Comparison of ENCODE assay signal across 16 cellular contexts in the genomic region with DNA sequence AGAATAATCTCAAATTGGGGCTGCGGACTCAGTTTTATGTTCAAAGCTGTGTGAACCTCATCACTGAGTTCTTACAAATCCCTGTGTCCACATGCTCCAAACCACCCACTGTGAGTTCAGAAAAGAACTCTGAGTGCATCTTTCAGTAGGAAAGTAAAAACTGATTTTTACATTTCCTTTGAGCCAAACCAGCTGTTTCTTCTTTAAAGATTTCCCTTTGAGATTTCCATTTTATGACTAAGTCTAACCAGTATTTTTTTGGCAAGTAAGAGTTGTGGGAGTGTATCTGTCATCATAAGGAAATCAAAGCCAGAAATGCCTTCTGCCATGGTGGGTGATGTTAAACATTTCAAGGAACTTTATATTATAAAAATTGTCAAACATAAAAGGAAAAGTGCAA.
DNase-seq lines count a peak whose midpoint lies in the region; ATAC-seq and TF ChIP-seq lines count a peak whose summit lies in the region.
"Had no signal": no experiment of that assay in that cellular context is flagged by ENCODE, and none has a peak within 500 bp of the region (broad histone marks: within the 10 kb centered on the region; RNA-seq: fewer than 3 reads in every experiment).

No MANE protein-coding gene starts in this region.

- DNase-seq in AG04449 (ENCODE audit: low read depth, low spot score) (peak; percentile 14), HT1080 (ENCODE audit: low read depth) (peak; percentile 1), chondrocyte (ENCODE audit: low spot score) (no peak), middle frontal gyrus (ENCODE audit: extremely low spot score, low spot score) (peak; percentile 48), DMS153 treated with DMSO at 0.1 percent for 48 hours (lab: John Stamatoyannopoulos, UW; ENCODE audit: unreplicated experiment) (no peak), Peyer's patch (no peak), NCI-H526 treated with DMSO at 0.1 percent for 48 hours (lab: John Stamatoyannopoulos, UW) (no peak)
- DNase-seq in CD8-positive, alpha-beta T cell: no peak
- DNase-seq: activated CD4-positive, alpha-beta T cell treated with anti-CD3 and anti-CD28 coated beads for 4 hours; activated T-cell treated with anti-CD3 and anti-CD28 coated beads, Interleukin-2, amount 50 U/mL, for 72 hours; endodermal cell; H7; stimulated activated CD4-positive, alpha-beta T cell treated with anti-CD3 and anti-CD28 coated beads, Interleukin-15, amount 100 ng/mL, for 24 hours; T-helper 1 cell had no signal

- H3K4me3 ChIP-seq in AG04449 (ENCODE audit: low read depth, low read length): no peak overlapping the region
- H3K4me3 ChIP-seq in CD8-positive, alpha-beta T cell (ENCODE audit: low read depth, low read length): no peak overlapping the region
- H3K4me3 ChIP-seq in Peyer's patch: no peak overlapping the region
- H3K4me3 ChIP-seq: BLaER1 had no signal

- TF ChIP-seq CTCF in AG04449 (IDR thresholded peaks at IDR 0.05; ENCODE audit: insufficient read depth, low read length, missing control alignments): no peak
- TF ChIP-seq CTCF in chondrocyte (IDR thresholded peaks at IDR 0.05): no peak
- TF ChIP-seq CTCF in CD8-positive, alpha-beta T cell (IDR thresholded peaks at IDR 0.05): no peak
- no peak for TF ChIP-seq CTCF in Peyer's patch (IDR thresholded peaks at IDR 0.05)

- H3K9me3 Mint-ChIP-seq in chondrocyte (ENCODE audit: low read depth): no peaks in the 10 kb centered on the region
- no peaks in the 10 kb centered on the region for H3K9me3 Mint-ChIP-seq in CD8-positive, alpha-beta T cell
- H3K9me3 Mint-ChIP-seq: activated T-cell treated with anti-CD3 and anti-CD28 coated beads, Interleukin-2, amount 50 U/mL, for 72 hours; endodermal cell; type B pancreatic cell had no signal

- no peaks in the 10 kb centered on the region for H3K27me3 ChIP-seq in CD8-positive, alpha-beta T cell (ENCODE audit: insufficient read depth, low read length)
- H3K27me3 ChIP-seq in Peyer's patch: no peaks in the 10 kb centered on the region
- H3K27me3 ChIP-seq: BLaER1 had no signal

- intact Hi-C loops in CD8-positive, alpha-beta T cell (cut with DNase I, micrococcal nuclease): no loop called here

- H3K27ac Mint-ChIP-seq in chondrocyte (ENCODE audit: unreplicated experiment): peak overlapping the region; percentile 61
- H3K27ac Mint-ChIP-seq in CD8-positive, alpha-beta T cell: no peak overlapping the region
- H3K27ac Mint-ChIP-seq: activated T-cell treated with anti-CD3 and anti-CD28 coated beads, Interleukin-2, amount 50 U/mL, for 72 hours; endodermal cell; type B pancreatic cell had no signal

- H3K36me3 ChIP-seq in CD8-positive, alpha-beta T cell (ENCODE audit: insufficient read depth, low read length): peaks cover 7% of the 10 kb centered on the region
- H3K36me3 ChIP-seq in Peyer's patch: peaks cover 0 to 17% (median 0%) of the 10 kb centered on the region in 3 donors

- H3K9me3 ChIP-seq in CD8-positive, alpha-beta T cell (ENCODE audit: low read length): no peaks in the 10 kb centered on the region
- H3K9me3 ChIP-seq in Peyer's patch: no peaks in the 10 kb centered on the region
- H3K9me3 ChIP-seq: BLaER1 had no signal

- peaks cover 6% of the 10 kb centered on the region for H3K36me3 Mint-ChIP-seq in chondrocyte (ENCODE audit: low read depth)
- peaks cover 51% of the 10 kb centered on the region for H3K36me3 Mint-ChIP-seq in CD8-positive, alpha-beta T cell

- no peak overlapping the region for H3K4me3 Mint-ChIP-seq in chondrocyte (ENCODE audit: unreplicated experiment)
- no peak overlapping the region for H3K4me3 Mint-ChIP-seq in CD8-positive, alpha-beta T cell
- H3K4me3 Mint-ChIP-seq: activated T-cell treated with anti-CD3 and anti-CD28 coated beads, Interleukin-2, amount 50 U/mL, for 72 hours; endodermal cell; type B pancreatic cell had no signal

- no peak for ATAC-seq in CD8-positive, alpha-beta T cell
- ATAC-seq: activated T-cell treated with anti-CD3 and anti-CD28 coated beads, Interleukin-2, amount 50 U/mL, for 72 hours had no signal

- CTCF ChIA-PET in AG04449 (lab: Yijun Ruan, JAX): interaction anchor here (1.0 to 1.2 kb wide), 2 partner anchors 12 to 227 kb away, joined by 3 read pairs; a partner anchor contains a TSS
- CTCF ChIA-PET in CD8-positive, alpha-beta T cell (lab: Charles Lee): no interaction called here

- POLR2A ChIA-PET in AG04449 (lab: Yijun Ruan, JAX): no interaction called here
- POLR2A ChIA-PET in CD8-positive, alpha-beta T cell (lab: Charles Lee): no interaction called here

- H3K27me3 Mint-ChIP-seq in chondrocyte (ENCODE audit: low read depth): no peaks in the 10 kb centered on the region
- H3K27me3 Mint-ChIP-seq in CD8-positive, alpha-beta T cell (ENCODE audit: low read depth): no peaks in the 10 kb centered on the region
- H3K27me3 Mint-ChIP-seq: type B pancreatic cell had no signal

- H3K27ac ChIP-seq in CD8-positive, alpha-beta T cell (ENCODE audit: low read depth, low read length): no peak overlapping the region
- no peak overlapping the region for H3K27ac ChIP-seq in Peyer's patch
- H3K27ac ChIP-seq: BLaER1 had no signal

- H3K4me1 ChIP-seq in CD8-positive, alpha-beta T cell (ENCODE audit: insufficient read depth, low read length): no peaks in the 10 kb centered on the region
- no peaks in the 10 kb centered on the region for H3K4me1 ChIP-seq in Peyer's patch
- H3K4me1 ChIP-seq: BLaER1 had no signal

- H3K4me1 Mint-ChIP-seq in chondrocyte (ENCODE audit: low read depth): peaks cover 18% of the 10 kb centered on the region
- no peaks in the 10 kb centered on the region for H3K4me1 Mint-ChIP-seq in CD8-positive, alpha-beta T cell (ENCODE audit: low read depth)
- H3K4me1 Mint-ChIP-seq: endodermal cell had no signal

- no peak for TF ChIP-seq POLR2A in Peyer's patch (IDR thresholded peaks at IDR 0.05)

Comparison
In these comparisons a context has a peak if more than half of its experiments do, and no peak if none do; other contexts are left out.
1. DNase-seq: peak in AG04449 (single experiment), HT1080 (single experiment) and middle frontal gyrus (single experiment); none in chondrocyte (single experiment), DMS153 treated with DMSO at 0.1 percent for 48 hours (single experiment), CD8-positive, alpha-beta T cell (0 of 7), Peyer's patch (0 of 3) and NCI-H526 treated with DMSO at 0.1 percent for 48 hours (single experiment).